1 cellular context compared by ENCODE assay signal in the genomic region with DNA sequence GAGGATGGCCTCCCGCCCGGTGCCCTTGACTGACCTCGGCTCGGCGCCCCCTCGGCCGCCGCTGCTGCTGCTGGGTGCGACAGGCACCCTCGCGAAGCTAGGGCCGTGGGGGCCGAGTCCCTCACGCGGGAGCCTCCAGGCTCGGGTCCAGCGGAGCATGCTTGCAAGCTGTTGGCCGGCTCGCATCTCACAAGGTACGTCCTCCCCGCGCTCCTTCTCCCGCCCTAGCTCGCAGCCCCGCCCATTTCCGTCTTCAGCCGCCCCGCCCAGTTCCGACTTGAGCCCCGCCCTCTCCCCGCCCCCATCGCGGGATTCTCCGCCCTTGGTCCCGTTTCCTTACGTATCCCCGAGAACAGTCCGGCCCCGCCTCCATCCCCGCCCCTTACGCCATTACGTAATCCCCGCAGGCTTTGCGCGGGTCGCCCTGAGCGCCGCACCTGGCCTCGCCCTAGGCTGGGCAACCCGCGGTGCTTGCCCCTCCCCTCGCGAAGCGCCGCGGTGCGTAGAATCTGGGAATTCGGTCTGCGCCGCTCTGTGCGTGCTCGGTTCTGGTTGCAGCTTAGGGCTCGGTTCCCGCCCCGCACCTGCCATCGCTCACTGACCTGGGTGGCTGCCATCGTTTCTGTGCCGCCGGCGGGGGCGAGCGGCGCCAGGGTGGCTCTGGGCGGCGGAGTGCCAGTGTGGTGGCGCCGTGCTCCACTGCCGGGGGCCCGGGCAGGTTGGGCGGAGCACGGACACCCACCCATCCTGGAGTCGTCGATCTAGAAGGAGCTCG.
TF ChIP-seq lines count a peak whose summit lies in the region.

A gene with protein sequence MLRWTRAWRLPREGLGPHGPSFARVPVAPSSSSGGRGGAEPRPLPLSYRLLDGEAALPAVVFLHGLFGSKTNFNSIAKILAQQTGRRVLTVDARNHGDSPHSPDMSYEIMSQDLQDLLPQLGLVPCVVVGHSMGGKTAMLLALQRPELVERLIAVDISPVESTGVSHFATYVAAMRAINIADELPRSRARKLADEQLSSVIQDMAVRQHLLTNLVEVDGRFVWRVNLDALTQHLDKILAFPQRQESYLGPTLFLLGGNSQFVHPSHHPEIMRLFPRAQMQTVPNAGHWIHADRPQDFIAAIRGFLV (minus strand): TSS at position 191 of the 775 bp plus-strand sequence. CDS start 32 bp downstream, at position 159.

TF ChIP-seq in WTC11, 78 proteins besides CTCF, POLR2A, EP300 and RAD21 (continued from another document and continues in another):
- TF ChIP-seq, protein P1, sequence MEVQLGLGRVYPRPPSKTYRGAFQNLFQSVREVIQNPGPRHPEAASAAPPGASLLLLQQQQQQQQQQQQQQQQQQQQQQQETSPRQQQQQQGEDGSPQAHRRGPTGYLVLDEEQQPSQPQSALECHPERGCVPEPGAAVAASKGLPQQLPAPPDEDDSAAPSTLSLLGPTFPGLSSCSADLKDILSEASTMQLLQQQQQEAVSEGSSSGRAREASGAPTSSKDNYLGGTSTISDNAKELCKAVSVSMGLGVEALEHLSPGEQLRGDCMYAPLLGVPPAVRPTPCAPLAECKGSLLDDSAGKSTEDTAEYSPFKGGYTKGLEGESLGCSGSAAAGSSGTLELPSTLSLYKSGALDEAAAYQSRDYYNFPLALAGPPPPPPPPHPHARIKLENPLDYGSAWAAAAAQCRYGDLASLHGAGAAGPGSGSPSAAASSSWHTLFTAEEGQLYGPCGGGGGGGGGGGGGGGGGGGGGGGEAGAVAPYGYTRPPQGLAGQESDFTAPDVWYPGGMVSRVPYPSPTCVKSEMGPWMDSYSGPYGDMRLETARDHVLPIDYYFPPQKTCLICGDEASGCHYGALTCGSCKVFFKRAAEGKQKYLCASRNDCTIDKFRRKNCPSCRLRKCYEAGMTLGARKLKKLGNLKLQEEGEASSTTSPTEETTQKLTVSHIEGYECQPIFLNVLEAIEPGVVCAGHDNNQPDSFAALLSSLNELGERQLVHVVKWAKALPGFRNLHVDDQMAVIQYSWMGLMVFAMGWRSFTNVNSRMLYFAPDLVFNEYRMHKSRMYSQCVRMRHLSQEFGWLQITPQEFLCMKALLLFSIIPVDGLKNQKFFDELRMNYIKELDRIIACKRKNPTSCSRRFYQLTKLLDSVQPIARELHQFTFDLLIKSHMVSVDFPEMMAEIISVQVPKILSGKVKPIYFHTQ (CRISPR knock-in tag; IDR thresholded peaks at IDR 0.05), result no peak
- TF ChIP-seq ZNF416 (CRISPR knock-in tag; IDR thresholded peaks at IDR 0.05) (0 out of 2 replicates have a peak, but pooled peaks have one; percentile 55), FOXK1 (CRISPR knock-in tag; IDR thresholded peaks at IDR 0.05) (peak; percentile 62; the same call in 1 of the 2 replicates), CBFB (CRISPR knock-in tag; IDR thresholded peaks at IDR 0.05; ENCODE audit: low read depth) (no peak; the same call in 1 of the 2 replicates), GABPB1 (CRISPR knock-in tag; IDR thresholded peaks at IDR 0.05) (peak; percentile 86), EMX1 (CRISPR knock-in tag; IDR thresholded peaks at IDR 0.05) (no peak), NFYB (CRISPR knock-in tag; conservative IDR thresholded peaks at IDR 0.05; ENCODE audit: low read depth) (no peak), NFE2L1 (CRISPR knock-in tag; IDR thresholded peaks at IDR 0.05) (peak; percentile 82; the same call in 1 of the 2 replicates), NR2C2 (CRISPR knock-in tag; IDR thresholded peaks at IDR 0.05) (no peak), SOX15 (CRISPR knock-in tag; IDR thresholded peaks at IDR 0.05) (no peak), ZNF219 (CRISPR knock-in tag; IDR thresholded peaks at IDR 0.05; ENCODE audit: borderline replicate concordance) (no peak), KAT7 (CRISPR knock-in tag; IDR thresholded peaks at IDR 0.05; ENCODE audit: borderline replicate concordance) (no peak), HMGA2 (CRISPR knock-in tag; IDR thresholded peaks at IDR 0.05) (no peak), NFATC4 (CRISPR knock-in tag; IDR thresholded peaks at IDR 0.05) (no peak), TP53 (CRISPR knock-in tag; IDR thresholded peaks at IDR 0.05) (0 out of 2 replicates have a peak, but pooled peaks have one; percentile 57), NR3C1 (CRISPR knock-in tag; conservative IDR thresholded peaks at IDR 0.05; ENCODE audit: low read depth) (no peak), PRRX2 (CRISPR knock-in tag; IDR thresholded peaks at IDR 0.05) (no peak), MYBL2 (CRISPR knock-in tag; IDR thresholded peaks at IDR 0.05) (no peak), CREB1 (CRISPR knock-in tag; IDR thresholded peaks at IDR 0.05) (0 out of 2 replicates have a peak, but pooled peaks have one; percentile 47), GRHL2 (CRISPR knock-in tag; IDR thresholded peaks at IDR 0.05; ENCODE audit: insufficient replicate concordance, severe bottlenecking) (no peak), ZNF121 (CRISPR knock-in tag; IDR thresholded peaks at IDR 0.05) (no peak), SMAD4 (CRISPR knock-in tag; IDR thresholded peaks at IDR 0.05) (no peak), TCF7 (CRISPR knock-in tag; IDR thresholded peaks at IDR 0.05; ENCODE audit: low read depth) (peak; percentile 57; the same call in 1 of the 2 replicates)
- TF ChIP-seq, protein P2, sequence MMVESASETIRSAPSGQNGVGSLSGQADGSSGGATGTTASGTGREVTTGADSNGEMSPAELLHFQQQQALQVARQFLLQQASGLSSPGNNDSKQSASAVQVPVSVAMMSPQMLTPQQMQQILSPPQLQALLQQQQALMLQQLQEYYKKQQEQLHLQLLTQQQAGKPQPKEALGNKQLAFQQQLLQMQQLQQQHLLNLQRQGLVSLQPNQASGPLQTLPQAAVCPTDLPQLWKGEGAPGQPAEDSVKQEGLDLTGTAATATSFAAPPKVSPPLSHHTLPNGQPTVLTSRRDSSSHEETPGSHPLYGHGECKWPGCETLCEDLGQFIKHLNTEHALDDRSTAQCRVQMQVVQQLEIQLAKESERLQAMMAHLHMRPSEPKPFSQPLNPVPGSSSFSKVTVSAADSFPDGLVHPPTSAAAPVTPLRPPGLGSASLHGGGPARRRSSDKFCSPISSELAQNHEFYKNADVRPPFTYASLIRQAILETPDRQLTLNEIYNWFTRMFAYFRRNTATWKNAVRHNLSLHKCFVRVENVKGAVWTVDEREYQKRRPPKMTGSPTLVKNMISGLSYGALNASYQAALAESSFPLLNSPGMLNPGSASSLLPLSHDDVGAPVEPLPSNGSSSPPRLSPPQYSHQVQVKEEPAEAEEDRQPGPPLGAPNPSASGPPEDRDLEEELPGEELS (CRISPR knock-in tag; IDR thresholded peaks at IDR 0.05), result peak; percentile 47; the same call in 1 of the 2 replicates
- TF ChIP-seq, protein P3, sequence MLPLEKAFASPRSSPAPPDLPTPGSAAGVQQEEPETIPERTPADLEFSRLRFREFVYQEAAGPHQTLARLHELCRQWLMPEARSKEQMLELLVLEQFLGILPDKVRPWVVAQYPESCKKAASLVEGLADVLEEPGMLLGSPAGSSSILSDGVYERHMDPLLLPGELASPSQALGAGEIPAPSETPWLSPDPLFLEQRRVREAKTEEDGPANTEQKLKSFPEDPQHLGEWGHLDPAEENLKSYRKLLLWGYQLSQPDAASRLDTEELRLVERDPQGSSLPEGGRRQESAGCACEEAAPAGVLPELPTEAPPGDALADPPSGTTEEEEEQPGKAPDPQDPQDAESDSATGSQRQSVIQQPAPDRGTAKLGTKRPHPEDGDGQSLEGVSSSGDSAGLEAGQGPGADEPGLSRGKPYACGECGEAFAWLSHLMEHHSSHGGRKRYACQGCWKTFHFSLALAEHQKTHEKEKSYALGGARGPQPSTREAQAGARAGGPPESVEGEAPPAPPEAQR (CRISPR knock-in tag; IDR thresholded peaks at IDR 0.05), result no peak
- TF ChIP-seq, protein P4, sequence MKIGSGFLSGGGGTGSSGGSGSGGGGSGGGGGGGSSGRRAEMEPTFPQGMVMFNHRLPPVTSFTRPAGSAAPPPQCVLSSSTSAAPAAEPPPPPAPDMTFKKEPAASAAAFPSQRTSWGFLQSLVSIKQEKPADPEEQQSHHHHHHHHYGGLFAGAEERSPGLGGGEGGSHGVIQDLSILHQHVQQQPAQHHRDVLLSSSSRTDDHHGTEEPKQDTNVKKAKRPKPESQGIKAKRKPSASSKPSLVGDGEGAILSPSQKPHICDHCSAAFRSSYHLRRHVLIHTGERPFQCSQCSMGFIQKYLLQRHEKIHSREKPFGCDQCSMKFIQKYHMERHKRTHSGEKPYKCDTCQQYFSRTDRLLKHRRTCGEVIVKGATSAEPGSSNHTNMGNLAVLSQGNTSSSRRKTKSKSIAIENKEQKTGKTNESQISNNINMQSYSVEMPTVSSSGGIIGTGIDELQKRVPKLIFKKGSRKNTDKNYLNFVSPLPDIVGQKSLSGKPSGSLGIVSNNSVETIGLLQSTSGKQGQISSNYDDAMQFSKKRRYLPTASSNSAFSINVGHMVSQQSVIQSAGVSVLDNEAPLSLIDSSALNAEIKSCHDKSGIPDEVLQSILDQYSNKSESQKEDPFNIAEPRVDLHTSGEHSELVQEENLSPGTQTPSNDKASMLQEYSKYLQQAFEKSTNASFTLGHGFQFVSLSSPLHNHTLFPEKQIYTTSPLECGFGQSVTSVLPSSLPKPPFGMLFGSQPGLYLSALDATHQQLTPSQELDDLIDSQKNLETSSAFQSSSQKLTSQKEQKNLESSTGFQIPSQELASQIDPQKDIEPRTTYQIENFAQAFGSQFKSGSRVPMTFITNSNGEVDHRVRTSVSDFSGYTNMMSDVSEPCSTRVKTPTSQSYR (CRISPR knock-in tag; IDR thresholded peaks at IDR 0.05), result no peak
- TF ChIP-seq, protein P5, sequence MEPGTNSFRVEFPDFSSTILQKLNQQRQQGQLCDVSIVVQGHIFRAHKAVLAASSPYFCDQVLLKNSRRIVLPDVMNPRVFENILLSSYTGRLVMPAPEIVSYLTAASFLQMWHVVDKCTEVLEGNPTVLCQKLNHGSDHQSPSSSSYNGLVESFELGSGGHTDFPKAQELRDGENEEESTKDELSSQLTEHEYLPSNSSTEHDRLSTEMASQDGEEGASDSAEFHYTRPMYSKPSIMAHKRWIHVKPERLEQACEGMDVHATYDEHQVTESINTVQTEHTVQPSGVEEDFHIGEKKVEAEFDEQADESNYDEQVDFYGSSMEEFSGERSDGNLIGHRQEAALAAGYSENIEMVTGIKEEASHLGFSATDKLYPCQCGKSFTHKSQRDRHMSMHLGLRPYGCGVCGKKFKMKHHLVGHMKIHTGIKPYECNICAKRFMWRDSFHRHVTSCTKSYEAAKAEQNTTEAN (CRISPR knock-in tag; IDR thresholded peaks at IDR 0.05), result 0 out of 2 replicates have a peak, but pooled peaks have one; percentile 67
- TF ChIP-seq, protein P6, sequence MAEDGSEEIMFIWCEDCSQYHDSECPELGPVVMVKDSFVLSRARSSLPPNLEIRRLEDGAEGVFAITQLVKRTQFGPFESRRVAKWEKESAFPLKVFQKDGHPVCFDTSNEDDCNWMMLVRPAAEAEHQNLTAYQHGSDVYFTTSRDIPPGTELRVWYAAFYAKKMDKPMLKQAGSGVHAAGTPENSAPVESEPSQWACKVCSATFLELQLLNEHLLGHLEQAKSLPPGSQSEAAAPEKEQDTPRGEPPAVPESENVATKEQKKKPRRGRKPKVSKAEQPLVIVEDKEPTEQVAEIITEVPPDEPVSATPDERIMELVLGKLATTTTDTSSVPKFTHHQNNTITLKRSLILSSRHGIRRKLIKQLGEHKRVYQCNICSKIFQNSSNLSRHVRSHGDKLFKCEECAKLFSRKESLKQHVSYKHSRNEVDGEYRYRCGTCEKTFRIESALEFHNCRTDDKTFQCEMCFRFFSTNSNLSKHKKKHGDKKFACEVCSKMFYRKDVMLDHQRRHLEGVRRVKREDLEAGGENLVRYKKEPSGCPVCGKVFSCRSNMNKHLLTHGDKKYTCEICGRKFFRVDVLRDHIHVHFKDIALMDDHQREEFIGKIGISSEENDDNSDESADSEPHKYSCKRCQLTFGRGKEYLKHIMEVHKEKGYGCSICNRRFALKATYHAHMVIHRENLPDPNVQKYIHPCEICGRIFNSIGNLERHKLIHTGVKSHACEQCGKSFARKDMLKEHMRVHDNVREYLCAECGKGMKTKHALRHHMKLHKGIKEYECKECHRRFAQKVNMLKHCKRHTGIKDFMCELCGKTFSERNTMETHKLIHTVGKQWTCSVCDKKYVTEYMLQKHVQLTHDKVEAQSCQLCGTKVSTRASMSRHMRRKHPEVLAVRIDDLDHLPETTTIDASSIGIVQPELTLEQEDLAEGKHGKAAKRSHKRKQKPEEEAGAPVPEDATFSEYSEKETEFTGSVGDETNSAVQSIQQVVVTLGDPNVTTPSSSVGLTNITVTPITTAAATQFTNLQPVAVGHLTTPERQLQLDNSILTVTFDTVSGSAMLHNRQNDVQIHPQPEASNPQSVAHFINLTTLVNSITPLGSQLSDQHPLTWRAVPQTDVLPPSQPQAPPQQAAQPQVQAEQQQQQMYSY (CRISPR knock-in tag; IDR thresholded peaks at IDR 0.05), result peak; percentile 41
- TF ChIP-seq, protein P7, sequence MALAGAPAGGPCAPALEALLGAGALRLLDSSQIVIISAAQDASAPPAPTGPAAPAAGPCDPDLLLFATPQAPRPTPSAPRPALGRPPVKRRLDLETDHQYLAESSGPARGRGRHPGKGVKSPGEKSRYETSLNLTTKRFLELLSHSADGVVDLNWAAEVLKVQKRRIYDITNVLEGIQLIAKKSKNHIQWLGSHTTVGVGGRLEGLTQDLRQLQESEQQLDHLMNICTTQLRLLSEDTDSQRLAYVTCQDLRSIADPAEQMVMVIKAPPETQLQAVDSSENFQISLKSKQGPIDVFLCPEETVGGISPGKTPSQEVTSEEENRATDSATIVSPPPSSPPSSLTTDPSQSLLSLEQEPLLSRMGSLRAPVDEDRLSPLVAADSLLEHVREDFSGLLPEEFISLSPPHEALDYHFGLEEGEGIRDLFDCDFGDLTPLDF (CRISPR knock-in tag; IDR thresholded peaks at IDR 0.05), result no peak
- TF ChIP-seq, protein P8, sequence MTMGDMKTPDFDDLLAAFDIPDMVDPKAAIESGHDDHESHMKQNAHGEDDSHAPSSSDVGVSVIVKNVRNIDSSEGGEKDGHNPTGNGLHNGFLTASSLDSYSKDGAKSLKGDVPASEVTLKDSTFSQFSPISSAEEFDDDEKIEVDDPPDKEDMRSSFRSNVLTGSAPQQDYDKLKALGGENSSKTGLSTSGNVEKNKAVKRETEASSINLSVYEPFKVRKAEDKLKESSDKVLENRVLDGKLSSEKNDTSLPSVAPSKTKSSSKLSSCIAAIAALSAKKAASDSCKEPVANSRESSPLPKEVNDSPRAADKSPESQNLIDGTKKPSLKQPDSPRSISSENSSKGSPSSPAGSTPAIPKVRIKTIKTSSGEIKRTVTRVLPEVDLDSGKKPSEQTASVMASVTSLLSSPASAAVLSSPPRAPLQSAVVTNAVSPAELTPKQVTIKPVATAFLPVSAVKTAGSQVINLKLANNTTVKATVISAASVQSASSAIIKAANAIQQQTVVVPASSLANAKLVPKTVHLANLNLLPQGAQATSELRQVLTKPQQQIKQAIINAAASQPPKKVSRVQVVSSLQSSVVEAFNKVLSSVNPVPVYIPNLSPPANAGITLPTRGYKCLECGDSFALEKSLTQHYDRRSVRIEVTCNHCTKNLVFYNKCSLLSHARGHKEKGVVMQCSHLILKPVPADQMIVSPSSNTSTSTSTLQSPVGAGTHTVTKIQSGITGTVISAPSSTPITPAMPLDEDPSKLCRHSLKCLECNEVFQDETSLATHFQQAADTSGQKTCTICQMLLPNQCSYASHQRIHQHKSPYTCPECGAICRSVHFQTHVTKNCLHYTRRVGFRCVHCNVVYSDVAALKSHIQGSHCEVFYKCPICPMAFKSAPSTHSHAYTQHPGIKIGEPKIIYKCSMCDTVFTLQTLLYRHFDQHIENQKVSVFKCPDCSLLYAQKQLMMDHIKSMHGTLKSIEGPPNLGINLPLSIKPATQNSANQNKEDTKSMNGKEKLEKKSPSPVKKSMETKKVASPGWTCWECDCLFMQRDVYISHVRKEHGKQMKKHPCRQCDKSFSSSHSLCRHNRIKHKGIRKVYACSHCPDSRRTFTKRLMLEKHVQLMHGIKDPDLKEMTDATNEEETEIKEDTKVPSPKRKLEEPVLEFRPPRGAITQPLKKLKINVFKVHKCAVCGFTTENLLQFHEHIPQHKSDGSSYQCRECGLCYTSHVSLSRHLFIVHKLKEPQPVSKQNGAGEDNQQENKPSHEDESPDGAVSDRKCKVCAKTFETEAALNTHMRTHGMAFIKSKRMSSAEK (CRISPR knock-in tag; IDR thresholded peaks at IDR 0.05; ENCODE audit: borderline replicate concordance), result no peak
